22 cellular contexts compared by ENCODE assay signal in genomic region chr10:97067716-97068391, GRCh38.
DNase-seq lines count a peak whose midpoint lies in the region; ATAC-seq and TF ChIP-seq lines count a peak whose summit lies in the region.
"Had no signal": no experiment of that assay in that cellular context is flagged by ENCODE, and none has a peak within 500 bp of the region (broad histone marks: within the 10 kb centered on the region; RNA-seq: fewer than 3 reads in every experiment).

No MANE protein-coding gene starts in this region.

- H3K27me3 ChIP-seq in DND-41 (ENCODE audit: insufficient read depth, low read length, poor library complexity) (no peaks in the 10 kb centered on the region), transverse colon (peaks cover 18% of the 10 kb centered on the region), esophagus squamous epithelium (peaks cover 0 to 90% (median 0%) of the 10 kb centered on the region in 4 donors)
- H3K27me3 ChIP-seq: thyroid gland had no signal

- no peak for TF ChIP-seq EP300 in transverse colon (IDR thresholded peaks at IDR 0.05; ENCODE audit: low read depth)

- peaks cover 3% of the 10 kb centered on the region for H3K36me3 Mint-ChIP-seq in neural crest cell (ENCODE audit: low read depth)
- H3K36me3 Mint-ChIP-seq: activated CD4-positive, alpha-beta memory T cell treated with anti-CD3 and anti-CD28 coated beads for 36 hours; activated naive CD8-positive, alpha-beta T cell; stimulated activated naive B cell treated with anti-CD40 and anti-IgM and Interleukin-4, amounts not matched to agents 10 μg/mL and 1 μg/mL and 100 μg/mL, for 72 hours had no signal

- no peak overlapping the region for H3K27ac Mint-ChIP-seq in neural crest cell (ENCODE audit: unreplicated experiment)
- H3K27ac Mint-ChIP-seq: activated CD4-positive, alpha-beta memory T cell treated with anti-CD3 and anti-CD28 coated beads for 36 hours; activated naive CD8-positive, alpha-beta T cell; B cell; stimulated activated naive B cell treated with anti-CD40 and anti-IgM and Interleukin-4, amounts not matched to agents 10 μg/mL and 1 μg/mL and 100 μg/mL, for 72 hours had no signal

- H3K9me3 ChIP-seq in DND-41 (ENCODE audit: insufficient read depth, low read length, severe bottlenecking) (no peaks in the 10 kb centered on the region), HEK293 (ENCODE audit: control insufficient read depth, insufficient read depth, low read depth, low read length) (no peaks in the 10 kb centered on the region), transverse colon (no peaks in the 10 kb centered on the region), esophagus squamous epithelium (peaks cover 0 to 10% (median 5%) of the 10 kb centered on the region in 3 donors)
- H3K9me3 ChIP-seq: thyroid gland had no signal

- no peaks in the 10 kb centered on the region for H3K79me2 ChIP-seq in DND-41 (ENCODE audit: insufficient read depth, low read length)

- no peak for ATAC-seq in DND-41 (ENCODE audit: insufficient read depth, low read depth)
- no peak for ATAC-seq in GM21367 (IDR thresholded peaks at IDR 0.05; ENCODE audit: unreplicated experiment)
- ATAC-seq: gastroesophageal sphincter; lower lobe of right lung; Panc1; stimulated activated naive B cell treated with anti-CD40 and anti-IgM and Interleukin-4, amounts not matched to agents 10 μg/mL and 1 μg/mL and 100 μg/mL, for 72 hours had no signal

- no peak overlapping the region for H3K4me3 Mint-ChIP-seq in neural crest cell
- H3K4me3 Mint-ChIP-seq: activated CD4-positive, alpha-beta memory T cell treated with anti-CD3 and anti-CD28 coated beads for 36 hours; activated naive CD8-positive, alpha-beta T cell; B cell; brain; stimulated activated naive B cell treated with anti-CD40 and anti-IgM and Interleukin-4, amounts not matched to agents 10 μg/mL and 1 μg/mL and 100 μg/mL, for 72 hours had no signal

- CTCF ChIA-PET in HEK293 (lab: Yijun Ruan, JAX): interaction anchor here (0.5 to 1.9 kb wide), 7 partner anchors 13 to 427 kb away, joined by 3 to 9 read pairs (median 3); no protein-coding TSS in a partner anchor

- no peak overlapping the region for H3K4me2 ChIP-seq in DND-41 (ENCODE audit: insufficient read depth, low read length)

- no peak overlapping the region for H3K27ac ChIP-seq in DND-41 (ENCODE audit: low read length)
- H3K27ac ChIP-seq in HEK293 (ENCODE audit: extremely low read depth, low read depth, low read length): no peak overlapping the region
- H3K27ac ChIP-seq in transverse colon: no peak overlapping the region
- no peak overlapping the region for H3K27ac ChIP-seq in esophagus squamous epithelium
- H3K27ac ChIP-seq: gastroesophageal sphincter, lower lobe of right lung, thyroid gland had no signal

- 77% methylated on average over 15 of the region's 16 CpGs; no CpG with 5 or more reads in 1 of the 2 donors for WGBS in transverse colon (ENCODE audit: low coverage in 1 of 2), 2 donors
- WGBS in esophagus squamous epithelium, 2 donors: 31 to 49% methylated on average over 3 to 4 of the region's 16 CpGs

- POLR2A ChIA-PET in HEK293 (lab: Yijun Ruan, JAX): no interaction called here

- intact Hi-C loops in transverse colon (cut with DNase I; ENCODE audit: low total_unique reads): no loop called here
- intact Hi-C loops in esophagus squamous epithelium (cut with DNase I): no loop called here

- no peaks in the 10 kb centered on the region for H3K9me3 Mint-ChIP-seq in neural crest cell

- H3K36me3 ChIP-seq in DND-41 (ENCODE audit: insufficient read depth, low read length) (no peaks in the 10 kb centered on the region), HEK293 (ENCODE audit: control insufficient read depth in 2 of 2, insufficient read depth in 1 of 2, low read length in 2 of 2) (no peaks in the 10 kb centered on the region), transverse colon (no peaks in the 10 kb centered on the region), esophagus squamous epithelium (no peaks in the 10 kb centered on the region)
- H3K36me3 ChIP-seq: gastroesophageal sphincter, lower lobe of right lung, thyroid gland had no signal

- no peak for DNase-seq in DND-41
- DNase-seq in astrocyte of the cerebellum (ENCODE audit: low read depth): no peak
- DNase-seq in neural crest cell (ENCODE audit: low read depth, low spot score): no peak
- DNase-seq in transverse colon: no peak
- no peak for DNase-seq in EL
- no peak for DNase-seq in esophagus squamous epithelium (lab: John Stamatoyannopoulos, UW)
- DNase-seq: activated CD4-positive, alpha-beta memory T cell treated with anti-CD3 and anti-CD28 coated beads for 36 hours; activated T-cell treated with anti-CD3 and anti-CD28 coated beads, Interleukin-2, amount 50 U/mL, for 48 hours; IMR-90; lower lobe of right lung; NCI-H1105; NCI-H2107; NCI-H748 treated with DMSO at 0.1 percent for 48 hours; stimulated activated naive B cell treated with anti-CD40 and anti-IgM and Interleukin-4, amounts not matched to agents 10 μg/mL and 1 μg/mL and 100 μg/mL, for 72 hours; thyroid gland had no signal

- peaks cover under 1% of the 10 kb centered on the region for H3K4me1 Mint-ChIP-seq in neural crest cell
- H3K4me1 Mint-ChIP-seq: B cell had no signal

- peak; percentile 5 for TF ChIP-seq CTCF in DND-41 (IDR thresholded peaks at IDR 0.05; ENCODE audit: borderline replicate concordance, extremely low read depth, low read length, poor library complexity, severe bottlenecking)
- no peak for TF ChIP-seq CTCF in HEK293 (tag by site-specific recombination; IDR thresholded peaks at IDR 0.05)
- peak; percentile 3 for TF ChIP-seq CTCF in astrocyte of the cerebellum (IDR thresholded peaks at IDR 0.05; ENCODE audit: low read depth, low read length, missing control alignments)
- TF ChIP-seq CTCF in neural crest cell (conservative IDR thresholded peaks at IDR 0.05): peak; percentile 36
- no peak for TF ChIP-seq CTCF in transverse colon (IDR thresholded peaks at IDR 0.05)
- no peak for TF ChIP-seq CTCF in esophagus squamous epithelium (IDR thresholded peaks at IDR 0.05)

- TF ChIP-seq POLR2A in transverse colon (IDR thresholded peaks at IDR 0.05) (no peak), esophagus squamous epithelium (IDR thresholded peaks at IDR 0.05) (no peak)

- in situ Hi-C loops in astrocyte of the cerebellum (cut with HindIII; ENCODE audit: low sequenced_read_pairs) (no loop called here), transverse colon (cut with MboI; ENCODE audit: low pct_ligation_motif_present in 1 of 4, low pct_unique_long_range_greater_than_20kb in 1 of 4, low sequenced_read_pairs in 3 of 4) (loop anchor here in 1 of 4 donors (25.0 kb wide), 1 partner anchor 294 kb away; no protein-coding TSS in a partner anchor)

- peaks cover 14% of the 10 kb centered on the region; the same call in 1 of the 2 replicates for H4K20me1 ChIP-seq in DND-41 (ENCODE audit: insufficient read depth, low read length)

- H3K9ac ChIP-seq in DND-41 (ENCODE audit: low read depth, low read length): no peak overlapping the region

- no peak overlapping the region for H3K4me3 ChIP-seq in DND-41 (ENCODE audit: low read depth in 1 of 2, low read length in 2 of 2)
- no peak overlapping the region for H3K4me3 ChIP-seq in HEK293 (ENCODE audit: low read depth, low read length)
- H3K4me3 ChIP-seq in astrocyte of the cerebellum (ENCODE audit: low read depth, low read length): no peak overlapping the region
- H3K4me3 ChIP-seq in transverse colon: no peak overlapping the region
- H3K4me3 ChIP-seq in esophagus squamous epithelium: no peak overlapping the region
- H3K4me3 ChIP-seq: gastroesophageal sphincter, lower lobe of right lung, thyroid gland had no signal

- no peak overlapping the region for H2AFZ ChIP-seq in DND-41 (ENCODE audit: low read depth, low read length)

- H3K4me1 ChIP-seq in DND-41 (ENCODE audit: insufficient read depth, low read length) (no peaks in the 10 kb centered on the region), HEK293 (ENCODE audit: control insufficient read depth, insufficient read depth, low read length) (no peaks in the 10 kb centered on the region), transverse colon (no peaks in the 10 kb centered on the region), esophagus squamous epithelium (no peaks in the 10 kb centered on the region)
- H3K4me1 ChIP-seq: lower lobe of right lung, thyroid gland had no signal

- peaks cover 15% of the 10 kb centered on the region for H3K27me3 Mint-ChIP-seq in neural crest cell (ENCODE audit: low read depth)

TF ChIP-seq in HEK293, 187 proteins besides CTCF, POLR2A, EP300 and RAD21:
- TF ChIP-seq REST (tag by site-specific recombination; IDR thresholded peaks at IDR 0.05) (peak; percentile 82), ZNF24 (tag by site-specific recombination; IDR thresholded peaks at IDR 0.05) (peak; percentile 51; the same call in 1 of the 2 replicates), ZNF530 (tag by site-specific recombination; IDR thresholded peaks at IDR 0.05; ENCODE audit: low read depth) (no peak), ZNF830 (tag by site-specific recombination; IDR thresholded peaks at IDR 0.05; ENCODE audit: low read depth) (no peak)

Comparison
In these comparisons a context has a peak if more than half of its experiments do, and no peak if none do; other contexts are left out.
1. CTCF ChIP-seq: peak in DND-41 (single experiment), astrocyte of the cerebellum (single experiment) and neural crest cell (single experiment); none in HEK293 (single experiment), transverse colon (0 of 5) and esophagus squamous epithelium (0 of 6).